In the genomic region with DNA sequence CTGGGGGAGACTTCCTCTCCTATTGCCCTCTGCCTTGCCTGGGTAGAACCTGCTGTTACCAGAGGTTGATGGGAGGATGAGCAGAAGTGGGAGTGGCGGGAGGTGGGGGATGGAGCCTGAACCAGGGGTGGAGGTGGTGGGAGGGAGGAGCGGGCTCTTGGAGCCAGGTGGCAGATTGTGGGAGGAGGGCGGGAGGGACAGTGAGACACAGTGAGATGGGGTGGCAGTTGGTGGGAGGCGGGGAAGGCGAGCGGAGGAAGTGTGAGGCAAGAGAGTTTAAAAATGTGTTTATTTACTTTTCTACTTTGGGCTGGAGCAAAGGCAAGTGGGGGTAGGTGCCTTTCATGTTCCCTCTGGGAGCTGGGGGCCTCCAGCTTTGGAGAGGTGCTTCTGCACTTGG, we compare ENCODE assay signal across 16 cellular contexts.
DNase-seq lines count a peak whose midpoint lies in the region; ATAC-seq and TF ChIP-seq lines count a peak whose summit lies in the region.
"Had no signal": no experiment of that assay in that cellular context is flagged by ENCODE, and none has a peak within 500 bp of the region (broad histone marks: within the 10 kb centered on the region; RNA-seq: fewer than 3 reads in every experiment).

No MANE protein-coding gene starts in this region.

- H3K9me2 ChIP-seq in GM23248 (ENCODE audit: insufficient read depth) = no peaks in the 10 kb centered on the region

- no peak overlapping the region for H3K27ac ChIP-seq in GM23248
- no peak overlapping the region for H3K27ac ChIP-seq in neural progenitor cell
- H3K27ac ChIP-seq: epithelial cell of prostate had no signal

- H3K27me3 ChIP-seq in GM23248 (replicated peaks; ENCODE audit: insufficient read depth) = no peaks in the 10 kb centered on the region
- H3K27me3 ChIP-seq in neural progenitor cell = no peaks in the 10 kb centered on the region

- peaks cover 2% of the 10 kb centered on the region for H3K36me3 Mint-ChIP-seq in neural progenitor cell
- H3K36me3 Mint-ChIP-seq: activated naive CD8-positive, alpha-beta T cell treated with anti-CD3 and anti-CD28 coated beads for 36 hours; naive thymus-derived CD8-positive, alpha-beta T cell; T-cell had no signal

- H3K36me3 ChIP-seq in GM23248 (ENCODE audit: low read depth) (no peaks in the 10 kb centered on the region), neural progenitor cell (no peaks in the 10 kb centered on the region)

- no peak for DNase-seq in GM23248
- DNase-seq in NCI-H2171 treated with DMSO at 0.1 percent for 48 hours (lab: John Stamatoyannopoulos, UW) = peak; percentile 94
- DNase-seq in SW480 (ENCODE audit: low spot score) = peak; percentile 84
- DNase-seq in neural progenitor cell (ENCODE audit: low spot score) = no peak
- DNase-seq in left cardiac atrium = no peak
- DNase-seq in ACHN = no peak
- DNase-seq: activated CD4-positive, alpha-beta T cell treated with anti-CD3 and anti-CD28 coated beads for 1 hour; activated naive CD8-positive, alpha-beta T cell treated with anti-CD3 and anti-CD28 coated beads for 36 hours; head of caudate nucleus; naive thymus-derived CD8-positive, alpha-beta T cell; NCI-H1436; stimulated activated naive CD4-positive, alpha-beta T cell; T-cell had no signal

- H3K27ac Mint-ChIP-seq in neural progenitor cell = no peak overlapping the region
- H3K27ac Mint-ChIP-seq: activated naive CD8-positive, alpha-beta T cell treated with anti-CD3 and anti-CD28 coated beads for 36 hours; T-cell had no signal

- H3K9ac ChIP-seq in GM23248 (no peak overlapping the region), neural progenitor cell (no peak overlapping the region)

- H3K4me3 ChIP-seq in GM23248 (no peak overlapping the region), neural progenitor cell (no peak overlapping the region)

- in situ Hi-C loops in GM23248 (cut with MboI) = no loop called here
- in situ Hi-C loops in ACHN (cut with HindIII; ENCODE audit: low pct_ligation_motif_present, low pct_unique_long_range_greater_than_20kb, low sequenced_read_pairs) = no loop called here

- H2AFZ ChIP-seq in GM23248 = peak overlapping the region; percentile 46; the same call in 1 of the 2 replicates
- H2AFZ ChIP-seq in neural progenitor cell (replicated peaks) = peak overlapping the region; percentile 50

- no peaks in the 10 kb centered on the region for H3K27me3 Mint-ChIP-seq in neural progenitor cell (ENCODE audit: insufficient read depth, low read depth)

- H3K4me1 ChIP-seq in GM23248 (ENCODE audit: insufficient read depth) = peaks cover 8% of the 10 kb centered on the region; the same call in 1 of the 2 replicates
- peaks cover 5% of the 10 kb centered on the region for H3K4me1 ChIP-seq in neural progenitor cell

- H4K20me1 ChIP-seq in GM23248 (ENCODE audit: insufficient read depth) (no peaks in the 10 kb centered on the region), neural progenitor cell (ENCODE audit: low read depth) (no peaks in the 10 kb centered on the region)

- no peak overlapping the region for H3K4me3 Mint-ChIP-seq in neural progenitor cell
- H3K4me3 Mint-ChIP-seq: activated naive CD8-positive, alpha-beta T cell treated with anti-CD3 and anti-CD28 coated beads for 36 hours; naive thymus-derived CD8-positive, alpha-beta T cell; T-cell had no signal

- peaks cover 10% of the 10 kb centered on the region for H3K4me1 Mint-ChIP-seq in neural progenitor cell
- H3K4me1 Mint-ChIP-seq: activated naive CD8-positive, alpha-beta T cell treated with anti-CD3 and anti-CD28 coated beads for 36 hours; naive thymus-derived CD8-positive, alpha-beta T cell; T-cell had no signal

- ATAC-seq in GM21390 (IDR thresholded peaks at IDR 0.05; ENCODE audit: unreplicated experiment) (no peak), left cardiac atrium (no peak), HG03469 (IDR thresholded peaks at IDR 0.05; ENCODE audit: unreplicated experiment) (no peak)
- ATAC-seq: naive thymus-derived CD8-positive, alpha-beta T cell; T-cell had no signal

- H3K79me2 ChIP-seq in GM23248 (ENCODE audit: insufficient read depth) (no peaks in the 10 kb centered on the region), neural progenitor cell (ENCODE audit: low read depth) (no peaks in the 10 kb centered on the region)

- H3K4me2 ChIP-seq in GM23248 (ENCODE audit: unreplicated experiment) = no peak overlapping the region
- H3K4me2 ChIP-seq in neural progenitor cell = no peak overlapping the region

- H3K9me3 Mint-ChIP-seq in neural progenitor cell = peaks cover 12% of the 10 kb centered on the region
- H3K9me3 Mint-ChIP-seq: activated naive CD8-positive, alpha-beta T cell treated with anti-CD3 and anti-CD28 coated beads for 36 hours; T-cell had no signal

- H3F3A ChIP-seq in GM23248 (ENCODE audit: insufficient read depth) = no peaks in the 10 kb centered on the region
- no peaks in the 10 kb centered on the region for H3F3A ChIP-seq in neural progenitor cell (ENCODE audit: low read depth)

- H3K9me3 ChIP-seq in GM23248 (ENCODE audit: low read depth) (no peaks in the 10 kb centered on the region), neural progenitor cell (ENCODE audit: low read depth) (no peaks in the 10 kb centered on the region)

- 90 to 100% methylated on average over 1 to 6 of the region's 6 CpGs for WGBS in GM23248 (ENCODE audit: low coverage in 1 of 2, low lambda C conversion rate in 2 of 2, missing lambda C conversion rate in 2 of 2), 2 experiments

- intact Hi-C loops in left cardiac atrium (cut with DNase I) = no loop called here

- no peak for TF ChIP-seq CTCF in neural progenitor cell (IDR thresholded peaks at IDR 0.05)

Comparison
In these comparisons a context has a peak if more than half of its experiments do, and no peak if none do; other contexts are left out.
1. DNase-seq: peak in NCI-H2171 treated with DMSO at 0.1 percent for 48 hours (single experiment) and SW480 (single experiment); none in GM23248 (single experiment), neural progenitor cell (single experiment), left cardiac atrium (single experiment) and ACHN (single experiment).